11 cellular contexts compared by ENCODE assay signal in the genomic region with DNA sequence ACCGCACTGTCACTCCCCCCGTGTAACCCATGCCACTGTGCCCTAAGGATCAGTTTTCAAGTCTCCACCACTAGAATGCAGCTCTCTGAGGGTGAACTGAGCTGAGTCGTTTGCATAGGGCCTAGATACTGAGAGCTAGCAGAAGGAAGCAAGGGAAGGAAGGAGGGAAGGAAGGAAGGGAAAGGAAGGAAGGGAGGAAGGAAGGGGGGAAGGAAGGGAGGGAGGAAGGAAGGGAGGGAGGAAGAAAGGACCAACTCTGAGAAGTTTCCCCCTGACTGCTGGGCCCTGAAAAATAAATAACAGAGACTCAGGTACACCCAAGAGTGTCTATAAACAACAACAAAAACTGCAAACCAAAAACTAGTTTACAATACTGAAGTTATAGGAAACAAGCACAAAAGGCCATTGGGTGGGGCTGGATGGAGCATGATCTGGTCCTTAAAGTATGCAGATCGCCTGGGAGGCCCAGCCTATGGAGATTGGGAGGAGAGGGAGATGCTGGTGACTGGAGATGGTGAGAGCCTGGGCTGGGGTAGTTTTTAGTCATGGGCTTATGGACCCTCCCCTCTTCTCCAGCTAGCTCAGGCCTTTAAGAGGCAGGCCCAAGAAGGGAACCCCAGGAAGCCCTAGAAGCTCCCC. TPM values are rescaled to one million over a fixed set of nuclear protein-coding genes. Genes with fewer than 3 reads are reported as not detected.
DNase-seq lines count a peak whose midpoint lies in the region; ATAC-seq and TF ChIP-seq lines count a peak whose summit lies in the region.
"Had no signal": no experiment of that assay in that cellular context is flagged by ENCODE, and none has a peak within 500 bp of the region (broad histone marks: within the 10 kb centered on the region; RNA-seq: fewer than 3 reads in every experiment).

No MANE protein-coding gene starts in this region.

- peak overlapping the region; percentile 14 to 97 (median 35) for H3K27ac Mint-ChIP-seq in CD4-positive, CD25-positive, alpha-beta regulatory T cell
- peak overlapping the region; percentile 96 to 100 (median 99) for H3K27ac Mint-ChIP-seq in nephron

- ATAC-seq in CD4-positive, CD25-positive, alpha-beta regulatory T cell (ENCODE audit: low read depth in 2 of 2): no peak
- ATAC-seq in HG03432 (IDR thresholded peaks at IDR 0.05; ENCODE audit: unreplicated experiment): no peak
- ATAC-seq in HG03457 (IDR thresholded peaks at IDR 0.05; ENCODE audit: unreplicated experiment): no peak
- ATAC-seq: GM12878 had no signal

- H3K4me1 Mint-ChIP-seq in CD4-positive, CD25-positive, alpha-beta regulatory T cell: peaks cover 9 to 39% (median 14%) of the 10 kb centered on the region in 4 donors
- H3K4me1 Mint-ChIP-seq in nephron: peaks cover 26% of the 10 kb centered on the region

- H3K4me1 ChIP-seq in CD4-positive, CD25-positive, alpha-beta regulatory T cell (ENCODE audit: control insufficient read depth, insufficient read depth, low read length, poor library complexity, severe bottlenecking): peaks cover 19% of the 10 kb centered on the region

- no peak overlapping the region for H3K4me3 ChIP-seq in CD4-positive, CD25-positive, alpha-beta regulatory T cell (ENCODE audit: low read depth, low read length)
- H3K4me3 ChIP-seq in cardiac fibroblast (replicated peaks in 1 of 2; ENCODE audit: low read depth in 2 of 2, low read length in 2 of 2): no peak overlapping the region
- H3K4me3 ChIP-seq: GM12878, skin epidermis had no signal

- no peaks in the 10 kb centered on the region for H3K9me3 Mint-ChIP-seq in CD4-positive, CD25-positive, alpha-beta regulatory T cell
- no peaks in the 10 kb centered on the region for H3K9me3 Mint-ChIP-seq in nephron

- H3K27ac ChIP-seq in CD4-positive, CD25-positive, alpha-beta regulatory T cell (ENCODE audit: insufficient read depth, low read length, poor library complexity, severe bottlenecking): no peak overlapping the region

- peak overlapping the region in 1 of 4 donors; percentile 61 for H3K4me3 Mint-ChIP-seq in CD4-positive, CD25-positive, alpha-beta regulatory T cell
- H3K4me3 Mint-ChIP-seq in nephron: peak overlapping the region; percentile 56 to 100 (median 95)

- no peaks in the 10 kb centered on the region for H3K27me3 ChIP-seq in CD4-positive, CD25-positive, alpha-beta regulatory T cell (ENCODE audit: control insufficient read depth, insufficient read depth, low read length)

- H3K9me3 ChIP-seq in CD4-positive, CD25-positive, alpha-beta regulatory T cell (ENCODE audit: control insufficient read depth in 2 of 2, low read length in 2 of 2): no peaks in the 10 kb centered on the region

- H3K36me3 Mint-ChIP-seq in CD4-positive, CD25-positive, alpha-beta regulatory T cell: peaks cover 8% of the 10 kb centered on the region
- peaks cover 7% of the 10 kb centered on the region for H3K36me3 Mint-ChIP-seq in nephron (ENCODE audit: low read depth)

- no peak for TF ChIP-seq CTCF in cardiac fibroblast (IDR thresholded peaks at IDR 0.05; ENCODE audit: low read depth, low read length)
- no peak for TF ChIP-seq CTCF in nephron (IDR thresholded peaks at IDR 0.05; ENCODE audit: unreplicated experiment in 3 of 3)

- H3K36me3 ChIP-seq in CD4-positive, CD25-positive, alpha-beta regulatory T cell (ENCODE audit: control insufficient read depth, insufficient read depth, low read length): peaks cover 3% of the 10 kb centered on the region

- DNase-seq in CD4-positive, CD25-positive, alpha-beta regulatory T cell: no peak
- DNase-seq in HCEC 1CT (peak; percentile 38), cardiac fibroblast (ENCODE audit: low read depth in 2 of 2) (peak; percentile 28 to 57), dermis blood vessel endothelial cell (no peak), NCI-H1105 treated with DMSO at 0.1 percent for 48 hours (lab: John Stamatoyannopoulos, UW) (no peak)
- DNase-seq: activated CD4-positive, alpha-beta T cell treated with anti-CD3 and anti-CD28 coated beads, Interleukin-2, amount 50 U/mL, for 48 hours had no signal

- H3K27me3 Mint-ChIP-seq in CD4-positive, CD25-positive, alpha-beta regulatory T cell: no peaks in the 10 kb centered on the region
- no peaks in the 10 kb centered on the region for H3K27me3 Mint-ChIP-seq in nephron (ENCODE audit: low read depth)

RNA-seq across cellular contexts. Expression of a gene that starts 1.7 kb away (rescaled TPM):
- 36.7 TPM for total RNA-seq in CD4-positive, CD25-positive, alpha-beta regulatory T cell
- polyA plus RNA-seq in CD4-positive, CD25-positive, alpha-beta regulatory T cell: 10 to 100 TPM; 67.6 to 97.2 (median 72.3) TPM
- 57.7 and 88.7 TPM in 2 replicates for total RNA-seq in dermis blood vessel endothelial cell

RNA-seq across cellular contexts. Expression of a gene that starts 15.6 kb away (rescaled TPM):
- total RNA-seq in CD4-positive, CD25-positive, alpha-beta regulatory T cell: not detected
- polyA plus RNA-seq in CD4-positive, CD25-positive, alpha-beta regulatory T cell: 1 to 10 TPM in 2 of 4 donors, under 1 TPM in 2; 0.35 to 1.8 (median 0.73) TPM
- 3.5 and 6.5 TPM in 2 replicates for total RNA-seq in dermis blood vessel endothelial cell

RNA-seq across cellular contexts. Expression of a gene that starts 16.9 kb away (rescaled TPM):
- 3.6 TPM for total RNA-seq in CD4-positive, CD25-positive, alpha-beta regulatory T cell
- under 1 TPM in 3 of 4 donors, not detected in 1; 0.10 to 0.33 (median 0.13) TPM for polyA plus RNA-seq in CD4-positive, CD25-positive, alpha-beta regulatory T cell
- total RNA-seq in dermis blood vessel endothelial cell: not detected in 2 replicates
- polyA plus RNA-seq: GM12878 had no signal

Comparison
In these comparisons a context has a peak if more than half of its experiments do, and no peak if none do; other contexts are left out.
1. DNase-seq: peak in HCEC 1CT (single experiment) and cardiac fibroblast (2 of 2); none in CD4-positive, CD25-positive, alpha-beta regulatory T cell (0 of 3), dermis blood vessel endothelial cell (single experiment) and NCI-H1105 treated with DMSO at 0.1 percent for 48 hours (single experiment).